23 cellular contexts compared by ENCODE assay signal in the genomic region with DNA sequence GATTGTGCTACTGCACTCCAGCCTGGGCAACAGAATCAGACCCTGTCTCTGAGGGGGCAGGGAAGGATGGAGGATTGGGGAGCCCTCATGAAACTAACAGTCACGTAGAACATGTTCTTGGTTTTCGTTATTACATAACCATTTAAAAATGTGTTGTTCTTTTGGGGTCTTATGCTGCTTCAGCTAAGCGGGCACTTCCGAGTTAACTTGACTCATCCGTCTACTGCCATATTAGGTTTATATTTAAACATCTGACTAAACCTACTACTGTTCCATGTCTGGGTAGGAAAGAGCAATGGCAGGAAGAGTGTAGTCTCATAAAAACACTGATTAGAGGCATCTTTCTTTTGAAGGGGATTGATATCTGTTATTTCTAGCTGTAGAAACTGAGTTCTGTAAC. TPM values are rescaled to one million over a fixed set of nuclear protein-coding genes. Genes with fewer than 3 reads are reported as not detected.
DNase-seq lines count a peak whose midpoint lies in the region; ATAC-seq and TF ChIP-seq lines count a peak whose summit lies in the region.
"Had no signal": no experiment of that assay in that cellular context is flagged by ENCODE, and none has a peak within 500 bp of the region (broad histone marks: within the 10 kb centered on the region; RNA-seq: fewer than 3 reads in every experiment).

No MANE protein-coding gene starts in this region.

- H4K20me1 ChIP-seq in H9 (ENCODE audit: control insufficient read depth, insufficient read depth, insufficient read length) (no peaks in the 10 kb centered on the region), smooth muscle cell (ENCODE audit: low read depth) (no peaks in the 10 kb centered on the region)

- H2BK12ac ChIP-seq in H9 (ENCODE audit: insufficient read length, low read depth, low read length), result no peak overlapping the region

- no peak overlapping the region for H3K4me3 ChIP-seq in smooth muscle cell
- H3K4me3 ChIP-seq: colonic mucosa, right lobe of liver had no signal

- 0 out of 7 replicates have a peak overlapping the region, but pooled peaks of 2 of the 3 experiments have one; percentile 39 to 42 for H3K27ac Mint-ChIP-seq in H9
- H3K27ac Mint-ChIP-seq in activated T-helper 17 cell treated with anti-CD3 and anti-CD28 coated beads, Interleukin-2, amount 50 U/mL, for 72 hours, result peak overlapping the region; percentile 4

- no peak overlapping the region for H4K8ac ChIP-seq in H9 (replicated peaks; ENCODE audit: insufficient read length, low read depth, low read length)

- H3K27me3 Mint-ChIP-seq in H9 (ENCODE audit: low read depth), result no peaks in the 10 kb centered on the region
- no peaks in the 10 kb centered on the region for H3K27me3 Mint-ChIP-seq in activated T-helper 17 cell treated with anti-CD3 and anti-CD28 coated beads, Interleukin-2, amount 50 U/mL, for 72 hours

- H3K36me3 ChIP-seq in smooth muscle cell (ENCODE audit: low read depth), result peaks cover 18% of the 10 kb centered on the region
- H3K36me3 ChIP-seq: colonic mucosa had no signal

- no peaks in the 10 kb centered on the region for H3K4me1 Mint-ChIP-seq in H9
- peaks cover 4% of the 10 kb centered on the region for H3K4me1 Mint-ChIP-seq in activated T-helper 17 cell treated with anti-CD3 and anti-CD28 coated beads, Interleukin-2, amount 50 U/mL, for 72 hours

- no peak overlapping the region for H2BK15ac ChIP-seq in H9 (ENCODE audit: low read depth, low read length)

- H3K27me3 ChIP-seq in H9 (ENCODE audit: insufficient read depth, low read length) (no peaks in the 10 kb centered on the region), smooth muscle cell (ENCODE audit: low read depth) (no peaks in the 10 kb centered on the region)
- H3K27me3 ChIP-seq: BE2C, colonic mucosa, right lobe of liver had no signal

- no peak overlapping the region for H3K18ac ChIP-seq in H9 (ENCODE audit: insufficient read length, low read depth, low read length)

- H2AK5ac ChIP-seq in H9 (ENCODE audit: insufficient read length, low read length), result no peak overlapping the region

- peaks cover 13% of the 10 kb centered on the region for H3F3A ChIP-seq in smooth muscle cell (ENCODE audit: low read depth)

- no CpG with 5 or more reads among the region's 5 CpGs for whole genome bisulfite sequencing in H9 (ENCODE audit: extremely low coverage, insufficient read length, low lambda C conversion rate)
- 66% methylated on average over 5 of the region's 5 CpGs for WGBS in smooth muscle cell (ENCODE audit: low lambda C conversion rate)

- no peaks in the 10 kb centered on the region for H3K23me2 ChIP-seq in H9 (ENCODE audit: insufficient read length, low read depth, low read length, poor library complexity, severe bottlenecking)

- H3K27ac ChIP-seq in H9 (ENCODE audit: insufficient read length, low read depth, low read length) (no peak overlapping the region), smooth muscle cell (ENCODE audit: low read depth) (peak overlapping the region; percentile 67)
- H3K27ac ChIP-seq: colonic mucosa, right lobe of liver had no signal

- no peak overlapping the region for H2BK20ac ChIP-seq in H9 (ENCODE audit: low read depth, low read length, poor library complexity, severe bottlenecking)

- no peak overlapping the region for H3K56ac ChIP-seq in H9 (ENCODE audit: insufficient read length, low read depth, low read length)

- H3K9ac ChIP-seq in H9 (ENCODE audit: extremely low read depth, insufficient read length, low read length), result no peak overlapping the region
- no peak overlapping the region for H3K9ac ChIP-seq in smooth muscle cell (ENCODE audit: low read depth)

- H2BK120ac ChIP-seq in H9 (ENCODE audit: low read depth, low read length, poor library complexity, severe bottlenecking), result no peak overlapping the region

- H3K79me2 ChIP-seq in H9 (ENCODE audit: insufficient read depth, low read length), result no peaks in the 10 kb centered on the region
- no peaks in the 10 kb centered on the region for H3K79me2 ChIP-seq in smooth muscle cell (ENCODE audit: low read depth)

- no peak overlapping the region for H3K4me2 ChIP-seq in H9 (ENCODE audit: insufficient read depth, insufficient read length, low read length)
- peak overlapping the region; percentile 10 for H3K4me2 ChIP-seq in smooth muscle cell

- H3K23ac ChIP-seq in H9 (ENCODE audit: insufficient read length, low read depth, low read length), result no peak overlapping the region

- no peaks in the 10 kb centered on the region for H3K9me3 Mint-ChIP-seq in H9
- H3K9me3 Mint-ChIP-seq in activated T-helper 17 cell treated with anti-CD3 and anti-CD28 coated beads, Interleukin-2, amount 50 U/mL, for 72 hours, result no peaks in the 10 kb centered on the region

- H2AFZ ChIP-seq in H9 (ENCODE audit: low read length) (no peak overlapping the region), smooth muscle cell (ENCODE audit: low read depth) (no peak overlapping the region)

- no peak overlapping the region for H4K5ac ChIP-seq in H9 (ENCODE audit: insufficient read length, low read depth, low read length)

- no peak overlapping the region for H3T11ph ChIP-seq in H9 (ENCODE audit: low read length)

- H3K4me3 Mint-ChIP-seq in H9, result no peak overlapping the region
- H3K4me3 Mint-ChIP-seq in activated T-helper 17 cell treated with anti-CD3 and anti-CD28 coated beads, Interleukin-2, amount 50 U/mL, for 72 hours, result no peak overlapping the region

- DNase-seq in H9 (no peak), iris pigment epithelial cell (ENCODE audit: low read depth) (peak; percentile 85), smooth muscle cell (lab: John Stamatoyannopoulos, UW; ENCODE audit: unreplicated experiment) (no peak), SKM-1 (lab: John Stamatoyannopoulos, UW; ENCODE audit: unreplicated experiment) (no peak)
- DNase-seq in activated effector memory CD4-positive, alpha-beta T cell treated with anti-CD3 and anti-CD28 coated beads, Interleukin-2, amount 50 U/mL, for 16 hours, result no peak
- DNase-seq: activated CD4-positive, alpha-beta T cell treated with anti-CD3 and anti-CD28 coated beads, Interleukin-2, amount 50 U/mL, for 1 hour; activated T-cell treated with anti-CD3 and anti-CD28 coated beads, Interleukin-2, amount 50 U/mL, for 48 hours; BE2C; colonic mucosa; head of caudate nucleus; islet precursor cell; KBM-7; NCI-H1048; NCI-H2107; NCI-H748 treated with DMSO at 0.1 percent for 48 hours; nucleus accumbens; PC-3; right lobe of liver; stimulated activated CD4-positive, alpha-beta T cell treated with anti-CD3 and anti-CD28 coated beads, Interleukin-2, amount 100 ng/mL, for 24 hours had no signal

- no peak overlapping the region for H4K91ac ChIP-seq in H9 (ENCODE audit: insufficient read length, low read depth, low read length)

- H2BK5ac ChIP-seq in H9 (ENCODE audit: insufficient read length, low read length), result no peak overlapping the region

- H3K36me3 Mint-ChIP-seq in H9 (ENCODE audit: insufficient read depth in 1 of 3, low read depth in 3 of 3), result peaks cover 64 to 95% (median 93%) of the 10 kb centered on the region in 3 experiments
- peaks cover 97% of the 10 kb centered on the region for H3K36me3 Mint-ChIP-seq in activated T-helper 17 cell treated with anti-CD3 and anti-CD28 coated beads, Interleukin-2, amount 50 U/mL, for 72 hours (ENCODE audit: low read depth)

- H3K4me1 ChIP-seq in H9 (ENCODE audit: insufficient read depth, low read length) (no peaks in the 10 kb centered on the region), smooth muscle cell (ENCODE audit: low read depth) (no peaks in the 10 kb centered on the region)
- H3K4me1 ChIP-seq: BE2C, colonic mucosa, right lobe of liver had no signal

- TF ChIP-seq CTCF in H9 (conservative IDR thresholded peaks at IDR 0.05), result no peak
- TF ChIP-seq CTCF in smooth muscle cell (IDR thresholded peaks at IDR 0.05; ENCODE audit: borderline replicate concordance, insufficient read depth, poor library complexity, severe bottlenecking), result no peak

- H3K9me3 ChIP-seq in H9 (ENCODE audit: control insufficient read depth, low read depth, low read length) (no peaks in the 10 kb centered on the region), smooth muscle cell (replicated peaks; ENCODE audit: low read depth) (no peaks in the 10 kb centered on the region)
- H3K9me3 ChIP-seq: BE2C, colonic mucosa, right lobe of liver had no signal

- no peak for ATAC-seq in activated T-helper 17 cell treated with anti-CD3 and anti-CD28 coated beads, Interleukin-2, amount 50 U/mL, for 72 hours (replicated peaks)
- no peak for ATAC-seq in GM21447 (IDR thresholded peaks at IDR 0.05; ENCODE audit: unreplicated experiment)
- ATAC-seq: PC-3, right lobe of liver had no signal

- H3K14ac ChIP-seq in H9 (ENCODE audit: insufficient read depth, low read length), result no peak overlapping the region

- no peak overlapping the region for H3K4ac ChIP-seq in H9 (ENCODE audit: low read depth, low read length)

- H3K79me1 ChIP-seq in H9 (ENCODE audit: insufficient read depth, low read depth, low read length, poor library complexity, severe bottlenecking), result no peaks in the 10 kb centered on the region

RNA-seq across cellular contexts. Expression of a gene that starts 59.5 kb away (rescaled TPM):
- total RNA-seq in H9 (2021), result 0.52 and 0.94 TPM in 2 replicates
- total RNA-seq in activated T-helper 17 cell treated with anti-CD3 and anti-CD28 coated beads, Interleukin-2, amount 50 U/mL, for 72 hours, result under 1 TPM in 1 of 2 donors, not detected in 1; 0.30 TPM
- total RNA-seq in smooth muscle cell, result 1.4 TPM in 1 of 2 replicates, not detected in the other
- polyA plus RNA-seq in smooth muscle cell, result 0.10 and 0.13 TPM in 2 replicates
- total RNA-seq: SK-MEL-5 had no signal
- polyA plus RNA-seq: esophagus had no signal
